11 cellular contexts compared by ENCODE assay signal in the genomic region with DNA sequence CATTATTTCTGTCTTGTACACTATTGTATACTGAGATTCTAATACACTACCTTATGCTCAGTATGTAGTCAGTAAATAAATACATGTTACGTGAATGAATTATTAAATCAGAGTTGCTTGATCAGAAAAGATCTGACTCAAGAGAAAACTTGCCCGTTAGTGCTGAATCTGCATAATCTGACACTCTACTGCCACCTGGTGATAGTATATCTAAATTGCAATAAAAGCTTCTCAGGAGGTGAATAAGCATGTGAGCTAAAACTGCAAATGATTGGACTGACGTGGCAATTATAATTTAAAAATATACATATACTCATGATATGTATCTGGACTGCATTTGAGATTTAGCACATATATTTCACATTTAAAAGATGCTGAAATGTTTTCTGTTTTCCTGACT.
DNase-seq lines count a peak whose midpoint lies in the region; ATAC-seq, FAIRE-seq and TF ChIP-seq lines count a peak whose summit lies in the region.
"Had no signal": no experiment of that assay in that cellular context is flagged by ENCODE, and none has a peak within 500 bp of the region (broad histone marks: within the 10 kb centered on the region; RNA-seq: fewer than 3 reads in every experiment).

No MANE protein-coding gene starts in this region.

- H3K4me3 ChIP-seq in bronchial epithelial cell (ENCODE audit: low read depth, low read length), result no peak overlapping the region

- no peaks in the 10 kb centered on the region for H3K36me3 ChIP-seq in bronchial epithelial cell (ENCODE audit: control insufficient read depth, insufficient read depth, low read length)

- no peaks in the 10 kb centered on the region for H3K27me3 Mint-ChIP-seq in progenitor cell of endocrine pancreas

- TF ChIP-seq CTCF in bronchial epithelial cell (IDR thresholded peaks at IDR 0.05; ENCODE audit: insufficient read depth, low read length, severe bottlenecking) (no peak), progenitor cell of endocrine pancreas (IDR thresholded peaks at IDR 0.05; ENCODE audit: unreplicated experiment) (peak; percentile 35)

- ATAC-seq in GM18519 (IDR thresholded peaks at IDR 0.05; ENCODE audit: low FRiP score, unreplicated experiment) (no peak), GM18907 (IDR thresholded peaks at IDR 0.05; ENCODE audit: unreplicated experiment) (no peak), HG02884 (IDR thresholded peaks at IDR 0.05; ENCODE audit: unreplicated experiment) (no peak)

- peak; percentile 21 for DNase-seq in NCI-H748 (lab: John Stamatoyannopoulos, UW; ENCODE audit: unreplicated experiment)
- no peak for DNase-seq in NCI-H748 treated with DMSO at 0.1 percent for 48 hours (lab: John Stamatoyannopoulos, UW)
- DNase-seq in NCI-H146 treated with DMSO at 0.1 percent for 48 hours (lab: John Stamatoyannopoulos, UW; ENCODE audit: unreplicated experiment), result peak; percentile 16
- peak; percentile 7 for DNase-seq in bronchial epithelial cell (ENCODE audit: low read depth)
- no peak for DNase-seq in progenitor cell of endocrine pancreas (ENCODE audit: low spot score, unreplicated experiment)
- DNase-seq: activated effector memory CD4-positive, alpha-beta T cell treated with anti-CD3 and anti-CD28 coated beads, Interleukin-2, amount 50 U/mL, for 16 hours; retina; SHP77 treated with DMSO at 0.1 percent for 48 hours had no signal

- no peaks in the 10 kb centered on the region for H3K27me3 ChIP-seq in bronchial epithelial cell (ENCODE audit: control insufficient read depth, insufficient read depth, low read length)

- H3K36me3 Mint-ChIP-seq in progenitor cell of endocrine pancreas (ENCODE audit: insufficient read depth), result no peaks in the 10 kb centered on the region

- FAIRE-seq in bronchial epithelial cell (lab: Jason Lieb, UNC), result no peak

- no peak overlapping the region for H3K27ac Mint-ChIP-seq in progenitor cell of endocrine pancreas

- H3K9me3 Mint-ChIP-seq in progenitor cell of endocrine pancreas (ENCODE audit: low read depth), result no peaks in the 10 kb centered on the region

- H3K4me3 Mint-ChIP-seq in progenitor cell of endocrine pancreas (ENCODE audit: low read depth), result no peak overlapping the region

- H3K4me1 Mint-ChIP-seq in progenitor cell of endocrine pancreas (ENCODE audit: low read depth), result no peaks in the 10 kb centered on the region

Comparison
In these comparisons a context has a peak if more than half of its experiments do, and no peak if none do; other contexts are left out.
1. DNase-seq: peak in NCI-H748 (single experiment), NCI-H146 treated with DMSO at 0.1 percent for 48 hours (single experiment) and bronchial epithelial cell (single experiment); none in NCI-H748 treated with DMSO at 0.1 percent for 48 hours (single experiment) and progenitor cell of endocrine pancreas (single experiment).